Comparison of ENCODE assay signal across 8 cellular contexts in genomic region chr3:156825795-156826143, GRCh38. TPM values are rescaled to one million over a fixed set of nuclear protein-coding genes. Genes with fewer than 3 reads are reported as not detected.
DNase-seq lines count a peak whose midpoint lies in the region; ATAC-seq, FAIRE-seq and TF ChIP-seq lines count a peak whose summit lies in the region.

No MANE protein-coding gene starts in this region.

- POLR2A ChIA-PET in CD8-positive, alpha-beta T cell (lab: Charles Lee), result interaction anchor here (1.4 to 1.5 kb wide), 3 partner anchors 9 to 311 kb away, joined by 3 to 8 read pairs (median 5); partner anchors contain the start of gene TIPARP
- POLR2A ChIA-PET in GM12878 (lab: Charles Lee), result no interaction called here

- TF ChIP-seq CTCF in CD8-positive, alpha-beta T cell (IDR thresholded peaks at IDR 0.05), result no peak
- TF ChIP-seq CTCF in GM12878 (IDR thresholded peaks at IDR 0.05 in 2 of 3, conservative IDR thresholded peaks at IDR 0.05 in 1 of 3; ENCODE audit: control insufficient read depth in 2 of 3, extremely low read depth in 1 of 3, insufficient read depth in 1 of 3, low read depth in 3 of 3, low read length in 3 of 3) (no peak), lower lobe of right lung (IDR thresholded peaks at IDR 0.05) (no peak)

- no TSS peak for BruUV-seq in GM12878 (replicated peaks; lab: Mats Ljungman, UMichigan)

- no peak for TF ChIP-seq RAD21 in GM12878 (IDR thresholded peaks at IDR 0.05; ENCODE audit: insufficient read depth, low read depth, low read length)

- CTCF ChIA-PET in CD8-positive, alpha-beta T cell (lab: Charles Lee), result no interaction called here
- CTCF ChIA-PET in GM12878 (lab: Yijun Ruan, JAX), result no interaction called here

- H3K9ac ChIP-seq in GM12878 (ENCODE audit: control insufficient read depth, insufficient read depth, low read length), result peak overlapping the region; percentile 78

- peak overlapping the region; percentile 95 for H3K27ac Mint-ChIP-seq in CD8-positive, alpha-beta T cell

- no peaks in the 10 kb centered on the region for H3K9me3 ChIP-seq in CD8-positive, alpha-beta T cell (ENCODE audit: low read length)
- no peaks in the 10 kb centered on the region for H3K9me3 ChIP-seq in GM12878 (replicated peaks; ENCODE audit: control insufficient read depth, insufficient read depth, low read length)
- no peaks in the 10 kb centered on the region for H3K9me3 ChIP-seq in lower lobe of right lung

- peaks cover 7% of the 10 kb centered on the region for H3K36me3 Mint-ChIP-seq in CD8-positive, alpha-beta T cell

- TF ChIP-seq POLR2A in GM12878 (IDR thresholded peaks at IDR 0.05; ENCODE audit: low read depth, low read length), result no peak

- peak overlapping the region; percentile 75 for H3K4me2 ChIP-seq in GM12878 (ENCODE audit: control insufficient read depth, insufficient read depth)

- peak overlapping the region; percentile 71 for H3K4me3 ChIP-seq in CD8-positive, alpha-beta T cell (ENCODE audit: low read depth, low read length)
- H3K4me3 ChIP-seq in GM12878 (peak overlapping the region; percentile 73), lower lobe of right lung (peak overlapping the region; percentile 78), urinary bladder (ENCODE audit: low read depth, low read length) (peak overlapping the region; percentile 62)

- intact Hi-C loops in CD8-positive, alpha-beta T cell (cut with DNase I, micrococcal nuclease), result loop anchor here (1.0 to 10.0 kb wide), 7 partner anchors 8 to 343 kb away; partner anchors contain the start of gene SSR3 (in 1 of the 2)
- intact Hi-C loops in GM12878 (cut with micrococcal nuclease; ENCODE audit: unreplicated experiment), result no loop called here
- intact Hi-C loops in lower lobe of right lung (cut with DNase I), result no loop called here

- H3K27me3 Mint-ChIP-seq in CD8-positive, alpha-beta T cell (ENCODE audit: low read depth), result no peaks in the 10 kb centered on the region

- H3K4me1 Mint-ChIP-seq in CD8-positive, alpha-beta T cell (ENCODE audit: low read depth), result peaks cover 13% of the 10 kb centered on the region

- H3K4me3 Mint-ChIP-seq in CD8-positive, alpha-beta T cell, result peak overlapping the region; percentile 89

- H3K27ac ChIP-seq in CD8-positive, alpha-beta T cell (ENCODE audit: low read depth, low read length), result peak overlapping the region; percentile 73
- H3K27ac ChIP-seq in GM12878 (ENCODE audit: control insufficient read depth, insufficient read depth), result peak overlapping the region; percentile 93
- H3K27ac ChIP-seq in lower lobe of right lung, result peak overlapping the region; percentile 96
- peak overlapping the region; percentile 94 for H3K27ac ChIP-seq in urinary bladder (ENCODE audit: low read depth)

- ATAC-seq in CD8-positive, alpha-beta T cell, result peak; percentile 47
- ATAC-seq in GM19468 (IDR thresholded peaks at IDR 0.05; ENCODE audit: extremely low read depth, unreplicated experiment) (peak; percentile 14), HG03521 (IDR thresholded peaks at IDR 0.05; ENCODE audit: unreplicated experiment) (peak; percentile 53), GM12878 (peak; percentile 79), lower lobe of right lung (peak in 1 of 2 donors; percentile 81)

- H3K9me3 Mint-ChIP-seq in CD8-positive, alpha-beta T cell, result no peaks in the 10 kb centered on the region

- in situ Hi-C loops in GM12878 (cut with MboI) (loop anchor here (5.0 kb wide), 1 partner anchor 257 kb away; no protein-coding TSS in a partner anchor), KBM-7 (cut with MboI; ENCODE audit: low pct_unique_long_range_greater_than_20kb, low sequenced_read_pairs) (no loop called here)

- DNase-seq in CD8-positive, alpha-beta T cell, result no peak
- DNase-seq in GM12878 (ENCODE audit: low read depth, low spot score) (no peak), lower lobe of right lung (no peak), KBM-7 (no peak)
- no peak for DNase-seq in stimulated activated CD4-positive, alpha-beta T cell treated with anti-CD3 and anti-CD28 coated beads, Interleukin-12 subunit alpha, Interleukin-12 subunit beta, amount 100 ng/mL, for 4 hours

- 0% methylated on average over 8 of the region's 8 CpGs for WGBS in GM12878 (ENCODE audit: insufficient coverage, insufficient replicate concordance, low lambda C conversion rate, missing lambda C conversion rate)
- WGBS in urinary bladder, result 6% methylated on average over 8 of the region's 8 CpGs

- H4K20me1 ChIP-seq in GM12878 (ENCODE audit: control insufficient read depth, insufficient read depth), result no peaks in the 10 kb centered on the region

- peaks cover 9% of the 10 kb centered on the region for H3K79me2 ChIP-seq in GM12878 (ENCODE audit: control insufficient read depth, insufficient read depth, low read length)

- FAIRE-seq in GM12878 (lab: Jason Lieb, UNC), result no peak

- peaks cover 9% of the 10 kb centered on the region for H3K4me1 ChIP-seq in CD8-positive, alpha-beta T cell (ENCODE audit: insufficient read depth, low read length)
- peaks cover 9% of the 10 kb centered on the region for H3K4me1 ChIP-seq in GM12878 (ENCODE audit: control insufficient read depth, insufficient read depth, low read length)
- H3K4me1 ChIP-seq in lower lobe of right lung, result peaks cover 8% of the 10 kb centered on the region
- H3K4me1 ChIP-seq in urinary bladder (ENCODE audit: insufficient read depth), result no peaks in the 10 kb centered on the region

- no peaks in the 10 kb centered on the region for H3K36me3 ChIP-seq in CD8-positive, alpha-beta T cell (ENCODE audit: insufficient read depth, low read length)
- H3K36me3 ChIP-seq in GM12878 (ENCODE audit: control insufficient read depth in 2 of 2, insufficient read depth in 2 of 2, low read length in 1 of 2), result no peaks in the 10 kb centered on the region
- H3K36me3 ChIP-seq in lower lobe of right lung, result no peaks in the 10 kb centered on the region
- peaks cover 2% of the 10 kb centered on the region for H3K36me3 ChIP-seq in urinary bladder (ENCODE audit: insufficient read depth)

- no peak for TF ChIP-seq EP300 in GM12878 (IDR thresholded peaks at IDR 0.05; ENCODE audit: borderline replicate concordance in 1 of 2, control insufficient read depth in 1 of 2, low read depth in 2 of 2, low read length in 2 of 2)

- SMC1A ChIA-PET in GM12878 (lab: Charles Lee; ENCODE audit: uncharacterized antibody, unreplicated experiment), result no interaction called here

- no peaks in the 10 kb centered on the region for H3K27me3 ChIP-seq in CD8-positive, alpha-beta T cell (ENCODE audit: insufficient read depth, low read length)
- H3K27me3 ChIP-seq in GM12878 (replicated peaks in 1 of 2; ENCODE audit: control insufficient read depth in 2 of 2, insufficient read depth in 2 of 2, low read length in 1 of 2) (no peaks in the 10 kb centered on the region), lower lobe of right lung (ENCODE audit: low read depth) (no peaks in the 10 kb centered on the region)

- H2AFZ ChIP-seq in GM12878 (ENCODE audit: control insufficient read depth, low read depth, low read length), result peak overlapping the region; percentile 84

- RAD21 ChIA-PET in GM12878 (lab: Charles Lee; ENCODE audit: unreplicated experiment), result interaction anchor here (1.0 kb wide), 1 partner anchor 143 kb away, joined by 3 read pairs; no protein-coding TSS in a partner anchor

TF ChIP-seq in GM12878, 131 proteins besides CTCF, POLR2A, EP300 and RAD21 (continues in another document):
- TF ChIP-seq SKIL (IDR thresholded peaks at IDR 0.05; ENCODE audit: low read depth, poor library complexity, severe bottlenecking), result no peak

RNA-seq across cellular contexts. Expression of gene LEKR1, which starts 0.4 kb away (rescaled TPM):
- 1 to 10 TPM; 1.5 to 1.8 TPM for total RNA-seq in CD8-positive, alpha-beta T cell
- total RNA-seq in GM12878 (2013; cell fraction: nucleolus; rRNA removed), result 13.6 and 45.8 TPM in 2 replicates
- 0.76 and 1.2 TPM in 2 replicates for total RNA-seq in GM12878 (2014; rRNA removed)
- 1.1 and 2.8 TPM in 2 replicates for total RNA-seq in GM12878 (2014; rRNA removed; fragmentation: Illumina TruSeq; extraction: Trizol)
- 1.1 and 1.2 TPM in 2 replicates for total RNA-seq in GM12878 (2021)
- 0.37 TPM for polyA plus RNA-seq in GM12878 (2011; ENCODE audit: low read depth)
- polyA plus RNA-seq in GM12878 (2011; rRNA removed), result 0.90 and 3.1 TPM in 2 replicates
- 0.33 and 0.84 TPM in 2 replicates for polyA plus RNA-seq in GM12878 (2011; cell fraction: cytosol; rRNA removed)
- polyA plus RNA-seq in GM12878 (2011; cell fraction: nucleus; rRNA removed), result 1.1 and 1.7 TPM in 2 replicates
- 0.83 and 1.1 TPM in 2 replicates for polyA plus RNA-seq in GM12878 (2012)
- 0.48 and 2.2 TPM in 2 replicates for polyA plus RNA-seq in GM12878 (2014; fragmentation: Illumina TruSeq; extraction: Trizol)
- polyA plus RNA-seq in GM12878 (2014; fragmentation: Nextera tagmentation; extraction: Ambion mirVana), result 1 to 10 TPM; 1.3 to 1.6 TPM
- 1.3 and 1.6 TPM in 2 replicates for polyA plus RNA-seq in GM12878 (2014; rRNA removed)
- polyA plus RNA-seq in GM12878 (2016; fragmentation: Nextera tagmentation; extraction: Ambion mirVana), result 1 to 10 TPM; 2.6 to 3.2 TPM
- 2.3 TPM in 2 replicates for polyA minus RNA-seq in GM12878 (2011; rRNA and poly(A)+ RNA removed)
- not detected in 2 replicates for polyA minus RNA-seq in GM12878 (2011; cell fraction: cytosol; rRNA and poly(A)+ RNA removed)
- 5.2 and 6.0 TPM in 2 replicates for polyA minus RNA-seq in GM12878 (2011; cell fraction: nucleus; rRNA and poly(A)+ RNA removed)
- total RNA-seq in lower lobe of right lung, result 5.8 TPM
- 2.7 TPM for total RNA-seq in urinary bladder
- 0.37 TPM for polyA plus RNA-seq in urinary bladder

Comparison
In these comparisons a context has a peak if more than half of its experiments do, and no peak if none do; other contexts are left out.
1. intact Hi-C loops: an anchor here in CD8-positive, alpha-beta T cell (1.0 to 10.0 kb wide); none called in GM12878 and lower lobe of right lung.